Comparison of ENCODE assay signal across 8 cellular contexts in the genomic region with DNA sequence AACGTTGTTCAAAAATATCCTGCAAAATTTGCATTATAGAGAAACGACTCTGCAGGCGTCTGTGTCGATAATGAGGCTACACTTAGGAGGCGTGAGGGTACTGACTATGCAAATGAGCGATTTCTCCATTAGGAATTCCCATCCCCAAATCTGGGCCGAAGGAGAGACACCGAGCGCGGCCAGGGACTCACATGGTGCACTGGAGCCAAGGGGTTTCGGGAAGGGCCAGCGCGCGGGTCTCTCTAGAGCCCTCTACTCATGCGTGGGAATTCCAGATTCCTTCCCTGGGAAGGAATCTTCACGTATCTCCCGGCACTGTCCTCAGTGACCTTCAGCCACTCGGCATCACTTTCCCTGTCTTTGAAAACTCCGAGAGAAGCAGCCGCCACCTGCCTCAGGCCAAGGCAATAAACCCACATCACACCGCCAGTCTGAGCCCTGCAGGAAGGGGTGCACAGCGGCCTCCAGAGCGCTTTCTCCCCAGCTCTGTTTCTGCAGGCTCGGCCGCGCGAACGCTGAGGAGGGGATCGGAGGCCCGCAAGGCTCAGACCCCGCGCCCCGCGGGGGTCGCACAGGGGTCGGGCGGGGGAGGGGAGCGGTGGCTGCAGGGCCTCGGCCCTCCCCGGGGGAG. TPM values are rescaled to one million over a fixed set of nuclear protein-coding genes. Genes with fewer than 3 reads are reported as not detected.
A peak's percentile ranks its signal among the peaks of the same experiment; 100 is the strongest.
DNase-seq lines count a peak whose midpoint lies in the region; ATAC-seq and TF ChIP-seq lines count a peak whose summit lies in the region.

No MANE protein-coding gene starts in this region.

- H3K9me3 ChIP-seq in BE2C (no peaks in the 10 kb centered on the region), fibroblast of lung (ENCODE audit: control insufficient read depth, insufficient read depth, low read depth, low read length) (no peaks in the 10 kb centered on the region), neural cell (ENCODE audit: low read length) (no peaks in the 10 kb centered on the region), uterus (no peaks in the 10 kb centered on the region)

- H3K36me3 ChIP-seq in BE2C (no peaks in the 10 kb centered on the region), fibroblast of lung (ENCODE audit: control insufficient read depth, insufficient read depth, low read length) (no peaks in the 10 kb centered on the region), neural cell (ENCODE audit: insufficient read depth, low read length) (no peaks in the 10 kb centered on the region), uterus (no peaks in the 10 kb centered on the region)

- peak overlapping the region; percentile 95 for H2AFZ ChIP-seq in fibroblast of lung (ENCODE audit: low read length)
- peak overlapping the region; percentile 83 for H2AFZ ChIP-seq in neural cell (ENCODE audit: low read depth, low read length)

- TF ChIP-seq CTCF in BE2C (IDR thresholded peaks at IDR 0.05; ENCODE audit: low read depth, low read length) (no peak), fibroblast of lung (conservative IDR thresholded peaks at IDR 0.05 in 1 of 2, IDR thresholded peaks at IDR 0.05 in 1 of 2; ENCODE audit: low read depth in 1 of 2, low read length in 2 of 2) (no peak), neural cell (IDR thresholded peaks at IDR 0.05; ENCODE audit: poor library complexity, severe bottlenecking) (no peak), uterus (IDR thresholded peaks at IDR 0.05) (peak in 1 of 4 experiments; percentile 6)

- H3K4me1 Mint-ChIP-seq in activated CD4-positive, alpha-beta memory T cell treated with anti-CD3 and anti-CD28 coated beads for 36 hours (ENCODE audit: low read depth): peaks cover 10% of the 10 kb centered on the region

- CTCF ChIA-PET in activated CD4-positive, alpha-beta memory T cell treated with anti-CD3 and anti-CD28 coated beads for 36 hours (lab: Charles Lee): interaction anchor here (1.1 to 1.7 kb wide), 3 partner anchors 55 to 235 kb away, joined by 3 to 6 read pairs (median 5); partner anchors contain the start of gene RRAGA

- no peaks in the 10 kb centered on the region for H3K36me3 Mint-ChIP-seq in activated CD4-positive, alpha-beta memory T cell treated with anti-CD3 and anti-CD28 coated beads for 36 hours

- intact Hi-C loops in activated CD4-positive, alpha-beta memory T cell treated with anti-CD3 and anti-CD28 coated beads for 36 hours (cut with micrococcal nuclease): loop anchor here (1.0 to 5.0 kb wide), 5 partner anchors 46 to 227 kb away; partner anchors contain the start of genes HAUS6 and RRAGA
- intact Hi-C loops in uterus (cut with DNase I; ENCODE audit: low total_unique reads): no loop called here

- no peaks in the 10 kb centered on the region for H4K20me1 ChIP-seq in fibroblast of lung (ENCODE audit: control insufficient read depth, extremely low read depth, insufficient read depth, low read length)
- peaks cover 7% of the 10 kb centered on the region for H4K20me1 ChIP-seq in neural cell (ENCODE audit: insufficient read depth)

- H3K4me2 ChIP-seq in fibroblast of lung (ENCODE audit: extremely low read depth, insufficient read depth, low read length) (peak overlapping the region; percentile 55), neural cell (ENCODE audit: low read length) (peak overlapping the region; percentile 67)

- POLR2A ChIA-PET in activated CD4-positive, alpha-beta memory T cell treated with anti-CD3 and anti-CD28 coated beads for 36 hours (lab: Charles Lee): interaction anchor here (0.5 to 2.0 kb wide), 4 partner anchors 43 to 150 kb away, joined by 3 to 6 read pairs (median 4); partner anchors contain the start of gene RPS6

- no peaks in the 10 kb centered on the region for H3K27me3 Mint-ChIP-seq in activated CD4-positive, alpha-beta memory T cell treated with anti-CD3 and anti-CD28 coated beads for 36 hours

- DNase-seq in BE2C (no peak), NCI-H2196 treated with DMSO at 0.1 percent for 48 hours (lab: John Stamatoyannopoulos, UW; ENCODE audit: unreplicated experiment) (peak; percentile 60), fibroblast of lung (ENCODE audit: low read depth in 2 of 2) (no peak), uterus (no peak)
- DNase-seq in activated CD4-positive, alpha-beta memory T cell treated with anti-CD3 and anti-CD28 coated beads for 36 hours: no peak

- ATAC-seq in GM18873 (IDR thresholded peaks at IDR 0.05; ENCODE audit: low FRiP score, unreplicated experiment): peak; percentile 42
- ATAC-seq in HG03097 (IDR thresholded peaks at IDR 0.05; ENCODE audit: low FRiP score, unreplicated experiment): peak; percentile 43

- peak overlapping the region; percentile 58 for H3K27ac Mint-ChIP-seq in activated CD4-positive, alpha-beta memory T cell treated with anti-CD3 and anti-CD28 coated beads for 36 hours

- H3K4me3 ChIP-seq in BE2C (ENCODE audit: low read depth, low read length) (peak overlapping the region; percentile 90), fibroblast of lung (replicated peaks in 1 of 4; ENCODE audit: control extremely low read depth in 1 of 4, insufficient read depth in 1 of 4, low read depth in 3 of 4, low read length in 4 of 4) (peak overlapping the region; percentile 60 to 97 (median 81)), neural cell (ENCODE audit: low read length) (peak overlapping the region; percentile 98), uterus (peak overlapping the region; percentile 62 to 91)

- H3F3A ChIP-seq in neural cell (ENCODE audit: insufficient read depth, low read length, poor library complexity, severe bottlenecking): no peaks in the 10 kb centered on the region

- peaks cover 41% of the 10 kb centered on the region for H3K79me2 ChIP-seq in fibroblast of lung (ENCODE audit: control insufficient read depth, insufficient read depth, low read length)
- peaks cover 28% of the 10 kb centered on the region for H3K79me2 ChIP-seq in neural cell (replicated peaks; ENCODE audit: insufficient read depth, low read length)

- no peaks in the 10 kb centered on the region for H3K9me3 Mint-ChIP-seq in activated CD4-positive, alpha-beta memory T cell treated with anti-CD3 and anti-CD28 coated beads for 36 hours

- no peak overlapping the region for H3K27ac ChIP-seq in fibroblast of lung (ENCODE audit: insufficient read depth, low read length)
- H3K27ac ChIP-seq in neural cell (ENCODE audit: low read length): peak overlapping the region; percentile 88
- H3K27ac ChIP-seq in uterus: peak overlapping the region; percentile 95 to 96

- no peaks in the 10 kb centered on the region for H3K27me3 ChIP-seq in BE2C
- H3K27me3 ChIP-seq in fibroblast of lung (ENCODE audit: control insufficient read depth, insufficient read depth, low read length): no peaks in the 10 kb centered on the region
- no peaks in the 10 kb centered on the region for H3K27me3 ChIP-seq in neural cell (ENCODE audit: insufficient read depth, low read depth, low read length)
- no peaks in the 10 kb centered on the region for H3K27me3 ChIP-seq in uterus

- no peak overlapping the region for H3K4me3 Mint-ChIP-seq in activated CD4-positive, alpha-beta memory T cell treated with anti-CD3 and anti-CD28 coated beads for 36 hours

- TF ChIP-seq POLR2A in uterus (IDR thresholded peaks at IDR 0.05): no peak

- TF ChIP-seq EP300 in neural cell (conservative IDR thresholded peaks at IDR 0.05; ENCODE audit: poor library complexity, severe bottlenecking): no peak

- peaks cover 7% of the 10 kb centered on the region for H3K4me1 ChIP-seq in BE2C
- H3K4me1 ChIP-seq in fibroblast of lung (ENCODE audit: control insufficient read depth, extremely low read depth, insufficient read depth, low read length): peaks cover 3% of the 10 kb centered on the region
- H3K4me1 ChIP-seq in uterus: peaks cover 0 to 3% of the 10 kb centered on the region in 2 donors

- H3K9ac ChIP-seq in fibroblast of lung (ENCODE audit: insufficient read depth, low read length): peak overlapping the region; percentile 24
- H3K9ac ChIP-seq in neural cell (ENCODE audit: low read length): peak overlapping the region; percentile 90

- TF ChIP-seq RAD21 in neural cell (conservative IDR thresholded peaks at IDR 0.05): peak; percentile 23

- no peaks in the 10 kb centered on the region for H3K9me2 ChIP-seq in neural cell (ENCODE audit: insufficient read depth, low read length)

TF ChIP-seq in neural cell, 6 proteins besides CTCF, POLR2A, EP300 and RAD21:
- TF ChIP-seq TAF1 (IDR thresholded peaks at IDR 0.05; ENCODE audit: low read depth) (no peak), SMC3 (conservative IDR thresholded peaks at IDR 0.05; ENCODE audit: poor library complexity) (no peak), MXI1 (conservative IDR thresholded peaks at IDR 0.05; ENCODE audit: poor library complexity, severe bottlenecking) (peak; percentile 25)
- TF ChIP-seq, protein P1, sequence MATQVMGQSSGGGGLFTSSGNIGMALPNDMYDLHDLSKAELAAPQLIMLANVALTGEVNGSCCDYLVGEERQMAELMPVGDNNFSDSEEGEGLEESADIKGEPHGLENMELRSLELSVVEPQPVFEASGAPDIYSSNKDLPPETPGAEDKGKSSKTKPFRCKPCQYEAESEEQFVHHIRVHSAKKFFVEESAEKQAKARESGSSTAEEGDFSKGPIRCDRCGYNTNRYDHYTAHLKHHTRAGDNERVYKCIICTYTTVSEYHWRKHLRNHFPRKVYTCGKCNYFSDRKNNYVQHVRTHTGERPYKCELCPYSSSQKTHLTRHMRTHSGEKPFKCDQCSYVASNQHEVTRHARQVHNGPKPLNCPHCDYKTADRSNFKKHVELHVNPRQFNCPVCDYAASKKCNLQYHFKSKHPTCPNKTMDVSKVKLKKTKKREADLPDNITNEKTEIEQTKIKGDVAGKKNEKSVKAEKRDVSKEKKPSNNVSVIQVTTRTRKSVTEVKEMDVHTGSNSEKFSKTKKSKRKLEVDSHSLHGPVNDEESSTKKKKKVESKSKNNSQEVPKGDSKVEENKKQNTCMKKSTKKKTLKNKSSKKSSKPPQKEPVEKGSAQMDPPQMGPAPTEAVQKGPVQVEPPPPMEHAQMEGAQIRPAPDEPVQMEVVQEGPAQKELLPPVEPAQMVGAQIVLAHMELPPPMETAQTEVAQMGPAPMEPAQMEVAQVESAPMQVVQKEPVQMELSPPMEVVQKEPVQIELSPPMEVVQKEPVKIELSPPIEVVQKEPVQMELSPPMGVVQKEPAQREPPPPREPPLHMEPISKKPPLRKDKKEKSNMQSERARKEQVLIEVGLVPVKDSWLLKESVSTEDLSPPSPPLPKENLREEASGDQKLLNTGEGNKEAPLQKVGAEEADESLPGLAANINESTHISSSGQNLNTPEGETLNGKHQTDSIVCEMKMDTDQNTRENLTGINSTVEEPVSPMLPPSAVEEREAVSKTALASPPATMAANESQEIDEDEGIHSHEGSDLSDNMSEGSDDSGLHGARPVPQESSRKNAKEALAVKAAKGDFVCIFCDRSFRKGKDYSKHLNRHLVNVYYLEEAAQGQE (IDR thresholded peaks at IDR 0.05; ENCODE audit: borderline replicate concordance): no peak
TF ChIP-seq in neural cell: peak in this region for 1.

RNA-seq across cellular contexts. Expression of gene DENND4C, which starts 0.7 kb away (rescaled TPM):
- 6.1 TPM for polyA plus RNA-seq in BE2C (2012; ENCODE audit: insufficient read depth, insufficient read length, low read depth)
- total RNA-seq in activated CD4-positive, alpha-beta memory T cell treated with anti-CD3 and anti-CD28 coated beads for 36 hours: 10 to 100 TPM; 17.8 to 20.2 TPM
- total RNA-seq in fibroblast of lung (74.2 and 87.0 TPM in 2 replicates), uterus (100 to 1,000 TPM; 101 to 161 (median 133) TPM)
- polyA plus RNA-seq in fibroblast of lung (25.5 and 27.4 TPM in 2 replicates), neural cell (41.9 and 51.8 TPM in 2 replicates)
- polyA plus RNA-seq in fibroblast of lung (2012): 12.4 and 12.9 TPM in 2 replicates
- polyA minus RNA-seq in fibroblast of lung (ENCODE audit: low replicate concordance) (3.4 and 7.1 TPM in 2 replicates), neural cell (103 and 109 TPM in 2 replicates)
